Comparison of ENCODE assay signal across 19 cellular contexts in the genomic region with DNA sequence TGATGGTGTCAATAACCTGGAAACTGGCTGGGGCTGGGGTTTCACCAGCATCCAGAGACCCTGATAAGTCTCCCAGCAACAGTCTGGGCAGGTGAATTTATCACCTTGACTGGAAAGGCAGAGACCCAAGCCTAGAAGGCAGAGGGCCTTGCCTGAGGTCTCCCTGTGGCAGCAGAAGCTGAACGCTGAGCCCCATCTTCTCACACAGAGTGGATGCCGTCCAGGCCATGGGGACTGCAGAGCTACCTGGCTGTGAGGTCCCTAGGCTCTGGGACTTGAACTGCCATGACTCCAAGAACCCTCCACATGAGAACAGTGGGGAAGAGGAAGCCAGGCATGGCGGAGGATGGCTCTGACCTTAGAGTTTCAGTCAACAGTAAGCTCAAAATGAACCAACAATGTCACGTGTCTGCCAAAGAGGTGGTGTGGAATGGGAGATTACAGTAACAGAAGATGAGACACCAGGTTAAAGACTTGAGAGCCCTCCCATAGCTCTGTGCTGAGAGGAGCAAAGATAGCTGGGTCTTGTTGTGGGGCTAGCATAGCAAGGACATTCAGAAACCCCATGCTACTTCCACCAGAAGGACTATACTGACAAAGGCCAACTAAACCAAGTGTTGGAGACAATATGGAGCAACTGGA.
"Had no signal": no experiment of that assay in that cellular context is flagged by ENCODE, and none has a peak within 500 bp of the region (broad histone marks: within the 10 kb centered on the region; RNA-seq: fewer than 3 reads in every experiment).

No MANE protein-coding gene starts in this region.

- DNase-seq: activated CD4-positive, alpha-beta memory T cell treated with anti-CD3 and anti-CD28 coated beads for 36 hours; activated CD8-positive, alpha-beta memory T cell treated with anti-CD3 and anti-CD28 coated beads, Interleukin-2, amount 50 U/mL, for 4 hours; activated naive CD4-positive, alpha-beta T cell treated with Interleukin-2 at 50 U/mL for 16 hours; activated T-cell treated with anti-CD3 and anti-CD28 coated beads, Interleukin-2, amount 50 U/mL, for 72 hours; adrenal gland; cortex of kidney; effector CD8-positive, alpha-beta T cell; gastrocnemius medialis; heart right ventricle; islet precursor cell; left lung; ovary; retina; stimulated activated CD4-positive, alpha-beta T cell treated with anti-CD3 and anti-CD28 coated beads, Interleukin-4, amount 100 ng/mL, for 4 hours; stomach had no signal

- H3K27me3 ChIP-seq: adrenal gland, body of pancreas, gastrocnemius medialis, heart right ventricle, left lung, ovary, stomach had no signal

- H3K27ac ChIP-seq: adrenal gland, body of pancreas, gastrocnemius medialis, heart right ventricle, left lung, ovary, stomach, thoracic aorta, VCaP had no signal

- H3K36me3 ChIP-seq: adrenal gland, gastrocnemius medialis, heart right ventricle, left lung, ovary, stomach, thoracic aorta had no signal

- H3K4me3 ChIP-seq: adrenal gland, body of pancreas, gastrocnemius medialis, heart right ventricle, left lung, ovary, stomach, thoracic aorta had no signal

- ATAC-seq: activated T-cell treated with anti-CD3 and anti-CD28 coated beads, Interleukin-2, amount 50 U/mL, for 72 hours; body of pancreas; gastrocnemius medialis; heart right ventricle; left lung had no signal

- H3K4me1 ChIP-seq: adrenal gland, body of pancreas, gastrocnemius medialis had no signal

- H3K27ac Mint-ChIP-seq: activated CD4-positive, alpha-beta memory T cell treated with anti-CD3 and anti-CD28 coated beads for 36 hours; activated T-cell treated with anti-CD3 and anti-CD28 coated beads, Interleukin-2, amount 50 U/mL, for 72 hours had no signal

- H3K9me3 ChIP-seq: adrenal gland, body of pancreas, gastrocnemius medialis, ovary had no signal

- H3K4me3 Mint-ChIP-seq: activated CD4-positive, alpha-beta memory T cell treated with anti-CD3 and anti-CD28 coated beads for 36 hours; activated T-cell treated with anti-CD3 and anti-CD28 coated beads, Interleukin-2, amount 50 U/mL, for 72 hours; central memory CD8-positive, alpha-beta T cell had no signal
